Comparison of ENCODE assay signal across 21 cellular contexts in the genomic region with DNA sequence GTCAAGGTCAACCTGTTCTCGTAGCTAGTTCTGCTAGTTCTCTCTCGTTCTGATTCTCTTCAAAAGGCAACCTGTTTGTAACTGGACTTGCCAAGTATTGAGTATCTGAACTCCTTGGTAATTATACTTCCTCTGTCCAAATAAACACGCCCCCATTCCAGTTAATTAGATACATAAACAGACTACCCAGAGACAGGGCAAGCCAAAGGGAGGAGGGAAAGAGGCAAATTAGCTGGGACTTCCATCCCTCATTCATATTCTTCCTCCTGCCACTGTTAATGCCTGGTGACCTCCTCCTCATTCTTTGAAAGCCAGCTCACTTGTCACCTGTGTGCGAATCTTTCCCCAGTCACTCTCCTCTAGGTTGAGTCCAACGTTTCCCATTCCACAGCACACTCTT.
"Had no signal": no experiment of that assay in that cellular context is flagged by ENCODE, and none has a peak within 500 bp of the region (broad histone marks: within the 10 kb centered on the region; RNA-seq: fewer than 3 reads in every experiment).

No MANE protein-coding gene starts in this region.

- H3K36me3 ChIP-seq: left ventricle myocardium inferior, ovary, right atrium auricular region, right lobe of liver, tibial nerve, uterus had no signal

- DNase-seq: hypothalamus; immature natural killer cell; kidney; left ventricle myocardium inferior; naive thymus-derived CD4-positive, alpha-beta T cell; ovary; right lobe of liver; stimulated activated CD4-positive, alpha-beta T cell treated with anti-CD3 and anti-CD28 coated beads, Interleukin-1b, Interleukin-23, amount 100 ng/mL, for 48 hours; stimulated activated CD4-positive, alpha-beta T cell treated with anti-CD3 and anti-CD28 coated beads, Interleukin-2, amount 100 ng/mL, for 48 hours; stimulated activated CD4-positive, alpha-beta T cell treated with anti-CD3 and anti-CD28 coated beads, Interleukin-4, amount 100 ng/mL, for 4 hours; stimulated activated CD8-positive, alpha-beta memory T cell treated with anti-CD3 and anti-CD28 coated beads, Interleukin-4, amount 100 ng/mL, for 48 hours; stimulated activated naive CD4-positive, alpha-beta T cell treated with Interleukin-2 at 50 U/mL for 16 hours; stimulated activated naive CD8-positive, alpha-beta T cell treated with anti-CD3 and anti-CD28 coated beads, Interleukin-15, amount 100 ng/mL, for 72 hours; substantia nigra; uterus had no signal

- H3K27me3 ChIP-seq: ovary, right atrium auricular region, right lobe of liver, tibial nerve, uterus had no signal

- ATAC-seq: naive thymus-derived CD4-positive, alpha-beta T cell; natural killer cell treated with Interleukin-12 subunit alpha and Interleukin-12 subunit beta and Interleukin-15 and Interleukin-18, amount 100 ng/mL, for 72 hours; right lobe of liver; stimulated activated memory B cell treated with anti-CD40 and anti-IgM and Interleukin-4, amounts not matched to agents 10 μg/mL and 1 μg/mL and 100 μg/mL, for 72 hours; stimulated activated naive CD8-positive, alpha-beta T cell treated with anti-CD3 and anti-CD28 coated beads, Interleukin-15, amount 100 ng/mL, for 72 hours had no signal

- H3K27ac ChIP-seq: left ventricle myocardium inferior, ovary, right atrium auricular region, right lobe of liver, tibial nerve, uterus had no signal

- H3K9me3 ChIP-seq: left ventricle myocardium inferior, ovary, right atrium auricular region, right lobe of liver, tibial nerve, uterus had no signal

- H3K4me1 ChIP-seq: right atrium auricular region, tibial nerve, uterus had no signal

- H3K4me3 ChIP-seq: left ventricle myocardium inferior, lung, ovary, right atrium auricular region, right lobe of liver, smooth muscle cell, tibial nerve, uterus had no signal
